Comparison of ENCODE assay signal across 33 cellular contexts in genomic region chr2:197949224-197949623, GRCh38.
"Had no signal": no experiment of that assay in that cellular context is flagged by ENCODE, and none has a peak within 500 bp of the region (broad histone marks: within the 10 kb centered on the region; RNA-seq: fewer than 3 reads in every experiment).

No MANE protein-coding gene starts in this region.

- H3K9me3 ChIP-seq: adrenal gland, body of pancreas, esophagus squamous epithelium had no signal

- H3K4me1 Mint-ChIP-seq: activated B cell treated with CpG ODN at 0.5 μM for 24 hours had no signal

- FAIRE-seq: colon had no signal

- H3K4me3 Mint-ChIP-seq: activated B cell treated with CpG ODN at 0.5 μM for 24 hours; activated CD8-positive, alpha-beta T cell treated with anti-CD3 and anti-CD28 coated beads for 36 hours; activated naive CD4-positive, alpha-beta T cell treated with anti-CD3 and anti-CD28 coated beads for 36 hours; activated naive CD4-positive, alpha-beta T cell treated with anti-CD3 and anti-CD28 coated beads, Interleukin-2, amount 50 U/mL, for 24 hours; activated naive CD8-positive, alpha-beta T cell treated with anti-CD3 and anti-CD28 coated beads for 36 hours; activated naive CD8-positive, alpha-beta T cell treated with anti-CD3 and anti-CD28 coated beads, Interleukin-2, amount 50 U/mL, for 24 hours; activated T-helper 1 cell treated with anti-CD3 and anti-CD28 coated beads, Interleukin-12 subunit alpha, Interleukin-12 subunit beta, Interleukin-2, Interleukin-4 antibody, amounts not matched to agents 30 ng/mL and 10 ng/mL and 1 ng/mL, durations not matched to agents 14 hours and 24 hours and 36 hours; effector memory CD8-positive, alpha-beta T cell; T-helper 1 cell treated with Interleukin-12 subunit alpha and Interleukin-12 subunit beta and Interleukin-4 antibody, amounts not matched to agents 30 μg/mL and 1 μg/mL, for 36 hours; T-helper 2 cell treated with Interferon-gamma antibody and Interleukin-4, amounts not matched to agents 5 μg/mL and 100 μg/mL, for 36 hours had no signal

- H3K27ac Mint-ChIP-seq: activated B cell treated with CpG ODN at 0.5 μM for 24 hours; activated CD8-positive, alpha-beta T cell treated with anti-CD3 and anti-CD28 coated beads for 36 hours; activated naive CD4-positive, alpha-beta T cell treated with anti-CD3 and anti-CD28 coated beads for 36 hours; activated naive CD4-positive, alpha-beta T cell treated with anti-CD3 and anti-CD28 coated beads, Interleukin-2, amount 50 U/mL, for 24 hours; activated naive CD8-positive, alpha-beta T cell treated with anti-CD3 and anti-CD28 coated beads for 36 hours; activated naive CD8-positive, alpha-beta T cell treated with anti-CD3 and anti-CD28 coated beads, Interleukin-2, amount 50 U/mL, for 24 hours; activated T-helper 1 cell treated with anti-CD3 and anti-CD28 coated beads, Interleukin-12 subunit alpha, Interleukin-12 subunit beta, Interleukin-2, Interleukin-4 antibody, amounts not matched to agents 30 ng/mL and 10 ng/mL and 1 ng/mL, durations not matched to agents 14 hours and 24 hours and 36 hours; activated T-helper 2 cell treated with anti-CD3 and anti-CD28 coated beads, Interferon-gamma antibody, Interleukin-2, Interleukin-4, amounts not matched to agents 10 μg/mL and 5 μg/mL and 100 μg/mL, durations not matched to agents 14 hours and 24 hours and 36 hours; effector memory CD8-positive, alpha-beta T cell; T-helper 1 cell treated with Interleukin-12 subunit alpha and Interleukin-12 subunit beta and Interleukin-4 antibody, amounts not matched to agents 30 μg/mL and 1 μg/mL, for 36 hours; T-helper 2 cell treated with Interferon-gamma antibody and Interleukin-4, amounts not matched to agents 5 μg/mL and 100 μg/mL, for 36 hours had no signal

- ATAC-seq: activated CD4-positive, CD25-positive, alpha-beta regulatory T cell treated with anti-CD3 and anti-CD28 coated beads, Interleukin-2, amount 50 U/mL, for 24 hours; activated CD8-positive, alpha-beta T cell treated with anti-CD3 and anti-CD28 coated beads for 36 hours; activated naive CD8-positive, alpha-beta T cell treated with anti-CD3 and anti-CD28 coated beads, Interleukin-2, amount 50 U/mL, for 24 hours; body of pancreas; effector memory CD8-positive, alpha-beta T cell had no signal

- H3K4me3 ChIP-seq: adrenal gland, body of pancreas, esophagus squamous epithelium had no signal

- H3K27me3 Mint-ChIP-seq: activated B cell treated with CpG ODN at 0.5 μM for 24 hours; activated CD8-positive, alpha-beta T cell treated with anti-CD3 and anti-CD28 coated beads for 36 hours; activated naive CD4-positive, alpha-beta T cell treated with anti-CD3 and anti-CD28 coated beads, Interleukin-2, amount 50 U/mL, for 24 hours; activated naive CD8-positive, alpha-beta T cell treated with anti-CD3 and anti-CD28 coated beads for 36 hours; effector memory CD8-positive, alpha-beta T cell had no signal

- H3K27me3 ChIP-seq: adrenal gland, body of pancreas had no signal

- H3K9me3 Mint-ChIP-seq: activated B cell treated with CpG ODN at 0.5 μM for 24 hours; activated naive CD4-positive, alpha-beta T cell treated with anti-CD3 and anti-CD28 coated beads for 36 hours; activated naive CD4-positive, alpha-beta T cell treated with anti-CD3 and anti-CD28 coated beads, Interleukin-2, amount 50 U/mL, for 24 hours; effector memory CD8-positive, alpha-beta T cell; T-helper 2 cell treated with Interferon-gamma antibody and Interleukin-4, amounts not matched to agents 5 μg/mL and 100 μg/mL, for 36 hours had no signal

- H3K27ac ChIP-seq: adrenal gland, body of pancreas, epithelial cell of prostate, esophagus squamous epithelium, WERI-Rb-1 had no signal

- H3K36me3 Mint-ChIP-seq: activated naive CD4-positive, alpha-beta T cell treated with anti-CD3 and anti-CD28 coated beads, Interleukin-2, amount 50 U/mL, for 24 hours; activated naive CD8-positive, alpha-beta T cell treated with anti-CD3 and anti-CD28 coated beads for 36 hours had no signal

- H3K36me3 ChIP-seq: adrenal gland, esophagus squamous epithelium, WERI-Rb-1 had no signal

- DNase-seq: activated B cell treated with CpG ODN at 0.5 μM for 24 hours; activated CD4-positive, alpha-beta T cell treated with anti-CD3 and anti-CD28 coated beads for 48 hours; activated CD4-positive, alpha-beta T cell treated with anti-CD3 and anti-CD28 coated beads, Interleukin-2, amount 50 U/mL, for 1 hour; activated CD4-positive, alpha-beta T cell treated with anti-CD3 and anti-CD28 coated beads, Interleukin-2, amount 50 U/mL, for 48 hours; activated CD8-positive, alpha-beta memory T cell treated with anti-CD3 and anti-CD28 coated beads for 24 hours; activated CD8-positive, alpha-beta T cell treated with anti-CD3 and anti-CD28 coated beads for 36 hours; activated effector memory CD4-positive, alpha-beta T cell treated with anti-CD3 and anti-CD28 coated beads, Interleukin-2, amount 50 U/mL, for 16 hours; activated naive CD4-positive, alpha-beta T cell treated with anti-CD3 and anti-CD28 coated beads for 36 hours; activated naive CD8-positive, alpha-beta T cell treated with anti-CD3 and anti-CD28 coated beads for 36 hours; activated naive CD8-positive, alpha-beta T cell treated with anti-CD3 and anti-CD28 coated beads, Interleukin-2, amount 50 U/mL, for 24 hours; activated T-cell treated with anti-CD3 and anti-CD28 coated beads, Interleukin-2, amount 50 U/mL, for 1 hour; activated T-cell treated with anti-CD3 and anti-CD28 coated beads, Interleukin-2, amount 50 U/mL, for 48 hours; adrenal gland; amygdala; aorta; body of pancreas; caudate nucleus; cortex of kidney; dermis blood vessel endothelial cell; effector CD4-positive, alpha-beta T cell; effector memory CD8-positive, alpha-beta T cell; esophagus squamous epithelium; foreskin melanocyte; T1000; WERI-Rb-1 had no signal
